10 cellular contexts compared by ENCODE assay signal in genomic region chr11:40328890-40329617, GRCh38.
DNase-seq lines count a peak whose midpoint lies in the region; ATAC-seq and TF ChIP-seq lines count a peak whose summit lies in the region.
"Had no signal": no experiment of that assay in that cellular context is flagged by ENCODE, and none has a peak within 500 bp of the region (broad histone marks: within the 10 kb centered on the region; RNA-seq: fewer than 3 reads in every experiment).

No MANE protein-coding gene starts in this region.

- H3K27ac Mint-ChIP-seq in HFFc6 (peak overlapping the region; percentile 96), natural killer cell (no peak overlapping the region)
- H3K27ac Mint-ChIP-seq: immature natural killer cell had no signal

- H3K79me2 ChIP-seq in smooth muscle cell (ENCODE audit: low read depth), result no peaks in the 10 kb centered on the region

- no peaks in the 10 kb centered on the region for H3K4me1 ChIP-seq in right atrium auricular region
- peaks cover 6% of the 10 kb centered on the region for H3K4me1 ChIP-seq in smooth muscle cell (ENCODE audit: low read depth)

- H3K9ac ChIP-seq in smooth muscle cell (ENCODE audit: low read depth), result peak overlapping the region; percentile 73

- TF ChIP-seq CTCF in HFFc6 (IDR thresholded peaks at IDR 0.05) (no peak), right atrium auricular region (IDR thresholded peaks at IDR 0.05) (no peak), smooth muscle cell (IDR thresholded peaks at IDR 0.05; ENCODE audit: borderline replicate concordance, insufficient read depth, poor library complexity, severe bottlenecking) (no peak), natural killer cell (IDR thresholded peaks at IDR 0.05) (no peak)

- H3K9me3 ChIP-seq in right atrium auricular region (no peaks in the 10 kb centered on the region), smooth muscle cell (replicated peaks; ENCODE audit: low read depth) (no peaks in the 10 kb centered on the region)
- H3K9me3 ChIP-seq: tibial nerve had no signal

- peaks cover 4% of the 10 kb centered on the region for H3F3A ChIP-seq in smooth muscle cell (ENCODE audit: low read depth)

- H3K36me3 ChIP-seq in right atrium auricular region (no peaks in the 10 kb centered on the region), smooth muscle cell (ENCODE audit: low read depth) (no peaks in the 10 kb centered on the region)
- H3K36me3 ChIP-seq: tibial nerve had no signal

- H3K9me3 Mint-ChIP-seq in HFFc6 (no peaks in the 10 kb centered on the region), natural killer cell (peaks cover 13 to 15% of the 10 kb centered on the region in 2 donors)

- H3K27me3 Mint-ChIP-seq in HFFc6 (ENCODE audit: insufficient read depth), result no peaks in the 10 kb centered on the region
- H3K27me3 Mint-ChIP-seq in natural killer cell (ENCODE audit: low read depth in 2 of 2), result no peaks in the 10 kb centered on the region

- DNase-seq in HFFc6, result peak; percentile 100
- DNase-seq in SW 1271 (lab: John Stamatoyannopoulos, UW), result peak; percentile 97 to 98
- DNase-seq in right atrium auricular region (ENCODE audit: low spot score), result peak; percentile 67
- peak; percentile 22 for DNase-seq in smooth muscle cell (lab: John Stamatoyannopoulos, UW; ENCODE audit: unreplicated experiment)
- DNase-seq in natural killer cell, result no peak
- DNase-seq in NCI-H524 (lab: John Stamatoyannopoulos, UW), result no peak
- DNase-seq: immature natural killer cell had no signal

- H3K4me3 ChIP-seq in right atrium auricular region (no peak overlapping the region), smooth muscle cell (no peak overlapping the region)
- H3K4me3 ChIP-seq: tibial nerve had no signal

- H4K20me1 ChIP-seq in smooth muscle cell (ENCODE audit: low read depth), result no peaks in the 10 kb centered on the region

- H3K36me3 Mint-ChIP-seq in HFFc6 (ENCODE audit: low read depth) (peaks cover 4% of the 10 kb centered on the region; the same call in 1 of the 2 replicates), natural killer cell (no peaks in the 10 kb centered on the region)
- H3K36me3 Mint-ChIP-seq: immature natural killer cell had no signal

- H3K27me3 ChIP-seq in right atrium auricular region (no peaks in the 10 kb centered on the region), smooth muscle cell (ENCODE audit: low read depth) (no peaks in the 10 kb centered on the region)
- H3K27me3 ChIP-seq: tibial nerve had no signal

- H3K27ac ChIP-seq in right atrium auricular region (no peak overlapping the region), smooth muscle cell (ENCODE audit: low read depth) (peak overlapping the region; percentile 98)

- H3K4me3 Mint-ChIP-seq in HFFc6 (peak overlapping the region; percentile 78), natural killer cell (no peak overlapping the region)
- H3K4me3 Mint-ChIP-seq: immature natural killer cell had no signal

- ATAC-seq in GM19328 (IDR thresholded peaks at IDR 0.05; ENCODE audit: unreplicated experiment) (no peak), natural killer cell (no peak), HG03135 (IDR thresholded peaks at IDR 0.05; ENCODE audit: unreplicated experiment) (no peak)

- H3K4me1 Mint-ChIP-seq in HFFc6 (ENCODE audit: low read depth) (peaks cover 65% of the 10 kb centered on the region), natural killer cell (no peaks in the 10 kb centered on the region)
- H3K4me1 Mint-ChIP-seq: immature natural killer cell had no signal

- peak overlapping the region; percentile 75 for H3K4me2 ChIP-seq in smooth muscle cell

- intact Hi-C loops in natural killer cell (cut with micrococcal nuclease), result no loop called here

- no peak overlapping the region for H2AFZ ChIP-seq in smooth muscle cell (ENCODE audit: low read depth)

- WGBS in smooth muscle cell (ENCODE audit: low lambda C conversion rate), result 5% methylated on average over 5 of the region's 5 CpGs

Comparison
In these comparisons a context has a peak if more than half of its experiments do, and no peak if none do; other contexts are left out.
1. DNase-seq: peak in HFFc6 (single experiment), SW 1271 (2 of 2), right atrium auricular region (single experiment) and smooth muscle cell (single experiment); none in natural killer cell (single experiment) and NCI-H524 (0 of 2).